Comparison of ENCODE assay signal across 1 cellular context in genomic region chr16:74999683-75000480, GRCh38.
A peak's percentile ranks its signal among the peaks of the same experiment; 100 is the strongest.
TF ChIP-seq lines count a peak whose summit lies in the region.

No MANE protein-coding gene starts in this region.

TF ChIP-seq in HepG2, 621 proteins besides CTCF, POLR2A, EP300 and RAD21 (continued from another document and continues in another):
- TF ChIP-seq NCOA2 (CRISPR knock-in tag; IDR thresholded peaks at IDR 0.05): 0 out of 2 replicates have a peak, but pooled peaks have one; percentile 18
- no peak for TF ChIP-seq NCOR1 (IDR thresholded peaks at IDR 0.05; ENCODE audit: borderline replicate concordance, low read length)
- TF ChIP-seq ZNF431 (CRISPR knock-in tag; IDR thresholded peaks at IDR 0.05; ENCODE audit: borderline replicate concordance, low read depth): no peak
- TF ChIP-seq ZNF33A (CRISPR knock-in tag; IDR thresholded peaks at IDR 0.05; ENCODE audit: borderline replicate concordance): no peak
- TF ChIP-seq ZNF609 (CRISPR knock-in tag; IDR thresholded peaks at IDR 0.05; ENCODE audit: borderline replicate concordance): no peak
- TF ChIP-seq AHDC1 (CRISPR knock-in tag; IDR thresholded peaks at IDR 0.05; ENCODE audit: borderline replicate concordance): no peak
- 0 out of 2 replicates have a peak, but pooled peaks have one; percentile 17 for TF ChIP-seq PRDM10 (CRISPR knock-in tag; IDR thresholded peaks at IDR 0.05; ENCODE audit: low read depth)
- TF ChIP-seq ZNF747 (CRISPR knock-in tag; IDR thresholded peaks at IDR 0.05; ENCODE audit: borderline replicate concordance): no peak
- peak; percentile 38; the same call in 1 of the 2 replicates for TF ChIP-seq ARNT2 (CRISPR knock-in tag; IDR thresholded peaks at IDR 0.05; ENCODE audit: low read depth)
- TF ChIP-seq, protein P1, sequence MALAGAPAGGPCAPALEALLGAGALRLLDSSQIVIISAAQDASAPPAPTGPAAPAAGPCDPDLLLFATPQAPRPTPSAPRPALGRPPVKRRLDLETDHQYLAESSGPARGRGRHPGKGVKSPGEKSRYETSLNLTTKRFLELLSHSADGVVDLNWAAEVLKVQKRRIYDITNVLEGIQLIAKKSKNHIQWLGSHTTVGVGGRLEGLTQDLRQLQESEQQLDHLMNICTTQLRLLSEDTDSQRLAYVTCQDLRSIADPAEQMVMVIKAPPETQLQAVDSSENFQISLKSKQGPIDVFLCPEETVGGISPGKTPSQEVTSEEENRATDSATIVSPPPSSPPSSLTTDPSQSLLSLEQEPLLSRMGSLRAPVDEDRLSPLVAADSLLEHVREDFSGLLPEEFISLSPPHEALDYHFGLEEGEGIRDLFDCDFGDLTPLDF (CRISPR knock-in tag; IDR thresholded peaks at IDR 0.05): peak; percentile 43; the same call in 1 of the 2 replicates
- TF ChIP-seq, protein P2, sequence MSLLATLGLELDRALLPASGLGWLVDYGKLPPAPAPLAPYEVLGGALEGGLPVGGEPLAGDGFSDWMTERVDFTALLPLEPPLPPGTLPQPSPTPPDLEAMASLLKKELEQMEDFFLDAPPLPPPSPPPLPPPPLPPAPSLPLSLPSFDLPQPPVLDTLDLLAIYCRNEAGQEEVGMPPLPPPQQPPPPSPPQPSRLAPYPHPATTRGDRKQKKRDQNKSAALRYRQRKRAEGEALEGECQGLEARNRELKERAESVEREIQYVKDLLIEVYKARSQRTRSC (CRISPR knock-in tag; IDR thresholded peaks at IDR 0.05; ENCODE audit: low read depth): peak; percentile 53; the same call in 1 of the 2 replicates
- no peak; the same call in 1 of the 2 replicates for TF ChIP-seq ZNF446 (CRISPR knock-in tag; IDR thresholded peaks at IDR 0.05)
- no peak for TF ChIP-seq ZSCAN22 (CRISPR knock-in tag; IDR thresholded peaks at IDR 0.05)
- TF ChIP-seq ZNF3 (CRISPR knock-in tag; IDR thresholded peaks at IDR 0.05): no peak
- TF ChIP-seq MAFF (IDR thresholded peaks at IDR 0.05; ENCODE audit: low read depth, low read length): no peak
- TF ChIP-seq ZFX (CRISPR knock-in tag; IDR thresholded peaks at IDR 0.05; ENCODE audit: low read depth): no peak; the same call in 1 of the 2 replicates
- no peak for TF ChIP-seq NFYB (CRISPR knock-in tag; IDR thresholded peaks at IDR 0.05)
- no peak for TF ChIP-seq ZNF670 (CRISPR knock-in tag; IDR thresholded peaks at IDR 0.05; ENCODE audit: borderline replicate concordance)
- TF ChIP-seq SP4 (CRISPR knock-in tag; IDR thresholded peaks at IDR 0.05): no peak
- TF ChIP-seq ARID3A (IDR thresholded peaks at IDR 0.05; ENCODE audit: low read depth, low read length): no peak
- TF ChIP-seq NR2F6 (IDR thresholded peaks at IDR 0.05): no peak
- TF ChIP-seq NR2F6 (CRISPR knock-in tag; IDR thresholded peaks at IDR 0.05): no peak
- TF ChIP-seq MIER2 (CRISPR knock-in tag; IDR thresholded peaks at IDR 0.05): peak; percentile 44; the same call in 1 of the 2 replicates
- no peak for TF ChIP-seq NFE2 (CRISPR knock-in tag; IDR thresholded peaks at IDR 0.05)
- TF ChIP-seq POGZ (CRISPR knock-in tag; IDR thresholded peaks at IDR 0.05): peak; percentile 36; the same call in 1 of the 2 replicates
- no peak for TF ChIP-seq SETDB1 (CRISPR knock-in tag; IDR thresholded peaks at IDR 0.05; ENCODE audit: borderline replicate concordance)
- no peak for TF ChIP-seq MED8 (CRISPR knock-in tag; IDR thresholded peaks at IDR 0.05; ENCODE audit: insufficient replicate concordance)
- no peak; the same call in 1 of the 2 replicates for TF ChIP-seq PHF21A (CRISPR knock-in tag; IDR thresholded peaks at IDR 0.05)
- no peak; the same call in 1 of the 2 replicates for TF ChIP-seq ZNF235 (CRISPR knock-in tag; IDR thresholded peaks at IDR 0.05; ENCODE audit: borderline replicate concordance)
- no peak for TF ChIP-seq ZNF33B (CRISPR knock-in tag; IDR thresholded peaks at IDR 0.05)
- no peak for TF ChIP-seq ZNF572 (CRISPR knock-in tag; IDR thresholded peaks at IDR 0.05)
- no peak for TF ChIP-seq DR1 (CRISPR knock-in tag; IDR thresholded peaks at IDR 0.05)
- TF ChIP-seq CREB1 (IDR thresholded peaks at IDR 0.05): no peak
- TF ChIP-seq CREB1 (CRISPR knock-in tag; IDR thresholded peaks at IDR 0.05): no peak
- TF ChIP-seq NONO (IDR thresholded peaks at IDR 0.05): no peak
- TF ChIP-seq NONO (CRISPR knock-in tag; conservative IDR thresholded peaks at IDR 0.05): peak; percentile 26; the same call in 1 of the 2 replicates
- TF ChIP-seq ZSCAN5A (CRISPR knock-in tag; IDR thresholded peaks at IDR 0.05; ENCODE audit: borderline replicate concordance): no peak
- no peak for TF ChIP-seq ZNF75D (CRISPR knock-in tag; IDR thresholded peaks at IDR 0.05; ENCODE audit: borderline replicate concordance)
- TF ChIP-seq DNMT3B (CRISPR knock-in tag; conservative IDR thresholded peaks at IDR 0.05): no peak
- TF ChIP-seq, protein P3, sequence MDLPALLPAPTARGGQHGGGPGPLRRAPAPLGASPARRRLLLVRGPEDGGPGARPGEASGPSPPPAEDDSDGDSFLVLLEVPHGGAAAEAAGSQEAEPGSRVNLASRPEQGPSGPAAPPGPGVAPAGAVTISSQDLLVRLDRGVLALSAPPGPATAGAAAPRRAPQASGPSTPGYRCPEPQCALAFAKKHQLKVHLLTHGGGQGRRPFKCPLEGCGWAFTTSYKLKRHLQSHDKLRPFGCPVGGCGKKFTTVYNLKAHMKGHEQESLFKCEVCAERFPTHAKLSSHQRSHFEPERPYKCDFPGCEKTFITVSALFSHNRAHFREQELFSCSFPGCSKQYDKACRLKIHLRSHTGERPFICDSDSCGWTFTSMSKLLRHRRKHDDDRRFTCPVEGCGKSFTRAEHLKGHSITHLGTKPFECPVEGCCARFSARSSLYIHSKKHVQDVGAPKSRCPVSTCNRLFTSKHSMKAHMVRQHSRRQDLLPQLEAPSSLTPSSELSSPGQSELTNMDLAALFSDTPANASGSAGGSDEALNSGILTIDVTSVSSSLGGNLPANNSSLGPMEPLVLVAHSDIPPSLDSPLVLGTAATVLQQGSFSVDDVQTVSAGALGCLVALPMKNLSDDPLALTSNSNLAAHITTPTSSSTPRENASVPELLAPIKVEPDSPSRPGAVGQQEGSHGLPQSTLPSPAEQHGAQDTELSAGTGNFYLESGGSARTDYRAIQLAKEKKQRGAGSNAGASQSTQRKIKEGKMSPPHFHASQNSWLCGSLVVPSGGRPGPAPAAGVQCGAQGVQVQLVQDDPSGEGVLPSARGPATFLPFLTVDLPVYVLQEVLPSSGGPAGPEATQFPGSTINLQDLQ (CRISPR knock-in tag; IDR thresholded peaks at IDR 0.05): no peak
- no peak for TF ChIP-seq ZNF674 (CRISPR knock-in tag; IDR thresholded peaks at IDR 0.05; ENCODE audit: low read depth)
